10 cellular contexts compared by ENCODE assay signal in the genomic region with DNA sequence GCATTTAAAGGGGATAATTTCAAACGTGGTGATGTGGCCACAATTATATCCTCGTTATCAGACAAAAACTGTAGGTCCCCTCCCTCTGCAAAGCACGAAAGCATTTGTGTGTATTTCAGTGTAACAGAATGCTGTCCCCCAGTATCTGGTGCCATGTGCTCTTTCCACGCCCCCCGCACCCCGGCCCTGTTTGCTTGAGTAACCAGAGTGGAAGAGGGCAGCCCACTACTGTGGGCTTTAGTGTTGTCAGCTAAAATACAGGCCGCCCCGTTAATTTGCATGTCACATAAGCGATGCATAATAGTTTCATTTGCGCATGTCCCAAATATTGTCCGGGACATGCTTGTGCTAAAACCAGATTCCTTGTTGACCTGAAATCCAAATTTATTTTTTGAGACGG.
"Had no signal": no experiment of that assay in that cellular context is flagged by ENCODE, and none has a peak within 500 bp of the region (broad histone marks: within the 10 kb centered on the region; RNA-seq: fewer than 3 reads in every experiment).

No MANE protein-coding gene starts in this region.

- H3K4me3 ChIP-seq: right lobe of liver, upper lobe of right lung had no signal

- H3K27ac ChIP-seq: right lobe of liver, upper lobe of right lung had no signal

- H3K9me3 ChIP-seq: right lobe of liver, upper lobe of right lung had no signal

- H3K4me3 Mint-ChIP-seq: activated CD4-positive, alpha-beta T cell treated with anti-CD3 and anti-CD28 coated beads, Interleukin-2, amount 10 ng/mL, durations not matched to agents 24 days and 14 days; activated naive CD8-positive, alpha-beta T cell treated with anti-CD3 and anti-CD28 coated beads for 36 hours had no signal

- H3K27ac Mint-ChIP-seq: activated CD4-positive, alpha-beta T cell treated with anti-CD3 and anti-CD28 coated beads, Interleukin-2, amount 10 ng/mL, durations not matched to agents 24 days and 14 days; activated naive CD8-positive, alpha-beta T cell treated with anti-CD3 and anti-CD28 coated beads for 36 hours; progenitor cell of endocrine pancreas; stimulated activated naive CD8-positive, alpha-beta T cell treated with anti-CD3 and anti-CD28 coated beads, Interleukin-15, amount 100 ng/mL, for 72 hours had no signal

- H3K36me3 ChIP-seq: right lobe of liver, upper lobe of right lung had no signal

- H3K27me3 Mint-ChIP-seq: activated CD4-positive, alpha-beta T cell treated with anti-CD3 and anti-CD28 coated beads, Interleukin-2, amount 10 ng/mL, durations not matched to agents 24 days and 14 days; progenitor cell of endocrine pancreas; stimulated activated naive CD8-positive, alpha-beta T cell treated with anti-CD3 and anti-CD28 coated beads, Interleukin-15, amount 100 ng/mL, for 72 hours had no signal

- H3K36me3 Mint-ChIP-seq: activated naive CD8-positive, alpha-beta T cell treated with anti-CD3 and anti-CD28 coated beads for 36 hours had no signal

- ATAC-seq: right lobe of liver, upper lobe of right lung had no signal

- H3K27me3 ChIP-seq: right lobe of liver, upper lobe of right lung had no signal

- DNase-seq: activated CD4-positive, alpha-beta T cell treated with anti-CD3 and anti-CD28 coated beads, Interleukin-2, amount 10 ng/mL, durations not matched to agents 24 days and 14 days; activated CD4-positive, CD25-positive, alpha-beta regulatory T cell; activated CD8-positive, alpha-beta memory T cell treated with anti-CD3 and anti-CD28 coated beads, Interleukin-2, amount 50 U/mL, for 48 hours; mesendoderm; right lobe of liver; stimulated activated naive CD8-positive, alpha-beta T cell treated with anti-CD3 and anti-CD28 coated beads, Interleukin-15, amount 100 ng/mL, for 72 hours; T-helper 2 cell; upper lobe of right lung had no signal

- H3K4me1 ChIP-seq: right lobe of liver, upper lobe of right lung had no signal

- H3K9me3 Mint-ChIP-seq: activated CD4-positive, alpha-beta T cell treated with anti-CD3 and anti-CD28 coated beads, Interleukin-2, amount 10 ng/mL, durations not matched to agents 24 days and 14 days; activated naive CD8-positive, alpha-beta T cell treated with anti-CD3 and anti-CD28 coated beads for 36 hours; stimulated activated naive CD8-positive, alpha-beta T cell treated with anti-CD3 and anti-CD28 coated beads, Interleukin-15, amount 100 ng/mL, for 72 hours had no signal
